8 cellular contexts compared by ENCODE assay signal in the genomic region with DNA sequence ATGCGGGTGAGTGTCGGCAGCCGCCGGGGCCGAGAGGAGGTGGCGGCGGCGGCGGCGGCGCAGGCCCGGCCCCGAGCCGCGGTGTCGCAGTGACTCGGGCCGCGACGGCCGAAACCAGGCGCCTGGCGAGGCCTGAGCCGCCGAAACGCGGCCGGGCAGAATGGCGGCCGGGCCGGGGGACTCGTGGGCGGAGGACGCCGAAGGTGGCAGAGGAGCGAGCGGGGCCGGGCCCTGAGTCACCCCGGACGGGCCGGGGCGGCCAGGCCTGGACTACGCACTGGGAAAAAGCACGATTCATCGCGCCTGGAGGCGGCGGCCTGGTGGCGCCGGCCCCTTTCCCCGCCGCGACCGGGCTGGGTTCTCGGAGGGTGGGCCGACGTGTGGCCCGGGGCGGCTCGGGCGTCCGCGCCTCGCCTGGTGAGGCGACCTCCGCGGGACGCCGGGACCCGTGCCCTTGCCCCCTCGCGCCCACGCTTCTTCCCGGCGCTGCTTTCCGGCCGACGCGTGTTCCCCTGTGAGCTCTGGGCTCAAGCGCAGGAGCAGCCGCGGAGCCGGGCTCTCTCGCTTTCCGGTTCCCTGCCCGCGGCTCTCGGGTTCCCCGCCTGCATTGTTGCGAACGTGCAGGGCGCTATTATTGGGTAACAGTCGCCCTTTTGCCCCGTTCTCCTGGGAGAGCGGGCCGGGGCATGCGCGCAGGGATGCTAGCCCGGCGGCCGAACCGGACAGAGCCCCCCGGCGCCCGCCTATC. TPM values are rescaled to one million over a fixed set of nuclear protein-coding genes. Genes with fewer than 3 reads are reported as not detected.
DNase-seq lines count a peak whose midpoint lies in the region; ATAC-seq and TF ChIP-seq lines count a peak whose summit lies in the region.

No MANE protein-coding gene starts in this region.

- H3K4me2 ChIP-seq in BLaER1 treated with 17β-estradiol and CSF1 and Interleukin-3, amounts not matched to agents 10 nM and 100 nM: peak overlapping the region; percentile 82 to 97 (median 90)

- ATAC-seq in GM18909 (IDR thresholded peaks at IDR 0.05; ENCODE audit: poor library complexity, unreplicated experiment) (peak; percentile 43), HG03097 (IDR thresholded peaks at IDR 0.05; ENCODE audit: low FRiP score, unreplicated experiment) (peak; percentile 38), heart left ventricle (peak in 3 of 4 donors; percentile 21 to 68 (median 66))

- H3K4me1 ChIP-seq in BLaER1 treated with 17β-estradiol and CSF1 and Interleukin-3, amounts not matched to agents 10 nM and 100 nM: peaks cover 46 to 59% (median 53%) of the 10 kb centered on the region in 10 experiments
- H3K4me1 ChIP-seq in heart left ventricle (peaks cover 9 to 52% (median 42%) of the 10 kb centered on the region in 12 donors), prostate gland (replicated peaks) (peaks cover 2% of the 10 kb centered on the region)

- 0 to 1% (median 0%) methylated on average over 15 to 105 of the region's 105 CpGs for WGBS in heart left ventricle, 4 donors
- WGBS in prostate gland: under 1% methylated on average over 89 of the region's 105 CpGs

- TF ChIP-seq CTCF in heart left ventricle (IDR thresholded peaks at IDR 0.05) (peak in 1 of 12 donors; percentile 1), prostate gland (IDR thresholded peaks at IDR 0.05) (no peak)

- intact Hi-C loops in heart left ventricle (cut with DNase I) (loop anchor here in 5 of 10 donors (2.0 to 10.0 kb wide), 8 partner anchors 122 to 393 kb away; a partner anchor contains a TSS), prostate gland (cut with DNase I) (loop anchor here (5.0 to 10.0 kb wide), 3 partner anchors 186 to 288 kb away; a partner anchor contains a TSS)

- H3K36me3 ChIP-seq in BLaER1 treated with 17β-estradiol and CSF1 and Interleukin-3, amounts not matched to agents 10 nM and 100 nM: no peaks in the 10 kb centered on the region
- H3K36me3 ChIP-seq in heart left ventricle (no peaks in the 10 kb centered on the region), prostate gland (no peaks in the 10 kb centered on the region)

- peak overlapping the region; percentile 97 to 100 (median 99) for H3K9ac ChIP-seq in BLaER1 treated with 17β-estradiol and CSF1 and Interleukin-3, amounts not matched to agents 10 nM and 100 nM

- H3K27ac ChIP-seq in BLaER1 treated with 17β-estradiol and CSF1 and Interleukin-3, amounts not matched to agents 10 nM and 100 nM: peak overlapping the region; percentile 97 to 100 (median 99)
- H3K27ac ChIP-seq in heart left ventricle (peak overlapping the region; percentile 92 to 99 (median 97)), prostate gland (peak overlapping the region; percentile 87 to 97)

- TF ChIP-seq POLR2A in heart left ventricle (IDR thresholded peaks at IDR 0.05): no peak
- TF ChIP-seq POLR2A in prostate gland (IDR thresholded peaks at IDR 0.05): peak; percentile 32

- H4K20me1 ChIP-seq in BLaER1 treated with 17β-estradiol and CSF1 and Interleukin-3, amounts not matched to agents 10 nM and 100 nM: peaks cover 38 to 52% (median 41%) of the 10 kb centered on the region in 11 experiments

- H3K9me3 ChIP-seq in BLaER1 treated with 17β-estradiol and CSF1 and Interleukin-3, amounts not matched to agents 10 nM and 100 nM (replicated peaks in 1 of 11): no peaks in the 10 kb centered on the region
- H3K9me3 ChIP-seq in heart left ventricle (no peaks in the 10 kb centered on the region), prostate gland (no peaks in the 10 kb centered on the region)

- DNase-seq in RPMI8226 (peak; percentile 74), heart left ventricle (peak; percentile 54 to 86 (median 66)), prostate gland (ENCODE audit: low spot score) (peak; percentile 7), NCI-H446 treated with DMSO at 0.1 percent for 48 hours (lab: John Stamatoyannopoulos, UW) (no peak)
- DNase-seq in activated naive CD4-positive, alpha-beta T cell treated with anti-CD3 and anti-CD28 coated beads, Interleukin-2, amount 50 U/mL, for 16 hours: peak; percentile 67

- peak overlapping the region; percentile 84 to 97 (median 91) for H3K4me3 ChIP-seq in BLaER1 treated with 17β-estradiol and CSF1 and Interleukin-3, amounts not matched to agents 10 nM and 100 nM
- H3K4me3 ChIP-seq in heart left ventricle (peak overlapping the region; percentile 76 to 98 (median 87)), prostate gland (peak overlapping the region; percentile 64 to 95)

- no peaks in the 10 kb centered on the region for H3K27me3 ChIP-seq in BLaER1 treated with 17β-estradiol and CSF1 and Interleukin-3, amounts not matched to agents 10 nM and 100 nM
- H3K27me3 ChIP-seq in heart left ventricle (no peaks in the 10 kb centered on the region), prostate gland (replicated peaks; ENCODE audit: insufficient read depth) (no peaks in the 10 kb centered on the region)

RNA-seq across cellular contexts. Expression of a gene that starts 0.5 kb away (rescaled TPM):
- total RNA-seq in heart left ventricle (10 to 100 TPM; 39.8 to 58.3 (median 43.6) TPM), prostate gland (100 to 1,000 TPM in 1 of 2 donors, 10 to 100 TPM in 1; 39.0 to 105 TPM)
- polyA plus RNA-seq in heart left ventricle: 10 to 100 TPM; 17.5 to 45.6 TPM
